1 cellular context compared by ENCODE assay signal in genomic region chr19:13154911-13155471, GRCh38.
TF ChIP-seq lines count a peak whose summit lies in the region.

No MANE protein-coding gene starts in this region.

TF ChIP-seq in HCT116, 20 proteins besides CTCF, POLR2A, EP300 and RAD21 (continued from another document):
- TF ChIP-seq, protein P1, sequence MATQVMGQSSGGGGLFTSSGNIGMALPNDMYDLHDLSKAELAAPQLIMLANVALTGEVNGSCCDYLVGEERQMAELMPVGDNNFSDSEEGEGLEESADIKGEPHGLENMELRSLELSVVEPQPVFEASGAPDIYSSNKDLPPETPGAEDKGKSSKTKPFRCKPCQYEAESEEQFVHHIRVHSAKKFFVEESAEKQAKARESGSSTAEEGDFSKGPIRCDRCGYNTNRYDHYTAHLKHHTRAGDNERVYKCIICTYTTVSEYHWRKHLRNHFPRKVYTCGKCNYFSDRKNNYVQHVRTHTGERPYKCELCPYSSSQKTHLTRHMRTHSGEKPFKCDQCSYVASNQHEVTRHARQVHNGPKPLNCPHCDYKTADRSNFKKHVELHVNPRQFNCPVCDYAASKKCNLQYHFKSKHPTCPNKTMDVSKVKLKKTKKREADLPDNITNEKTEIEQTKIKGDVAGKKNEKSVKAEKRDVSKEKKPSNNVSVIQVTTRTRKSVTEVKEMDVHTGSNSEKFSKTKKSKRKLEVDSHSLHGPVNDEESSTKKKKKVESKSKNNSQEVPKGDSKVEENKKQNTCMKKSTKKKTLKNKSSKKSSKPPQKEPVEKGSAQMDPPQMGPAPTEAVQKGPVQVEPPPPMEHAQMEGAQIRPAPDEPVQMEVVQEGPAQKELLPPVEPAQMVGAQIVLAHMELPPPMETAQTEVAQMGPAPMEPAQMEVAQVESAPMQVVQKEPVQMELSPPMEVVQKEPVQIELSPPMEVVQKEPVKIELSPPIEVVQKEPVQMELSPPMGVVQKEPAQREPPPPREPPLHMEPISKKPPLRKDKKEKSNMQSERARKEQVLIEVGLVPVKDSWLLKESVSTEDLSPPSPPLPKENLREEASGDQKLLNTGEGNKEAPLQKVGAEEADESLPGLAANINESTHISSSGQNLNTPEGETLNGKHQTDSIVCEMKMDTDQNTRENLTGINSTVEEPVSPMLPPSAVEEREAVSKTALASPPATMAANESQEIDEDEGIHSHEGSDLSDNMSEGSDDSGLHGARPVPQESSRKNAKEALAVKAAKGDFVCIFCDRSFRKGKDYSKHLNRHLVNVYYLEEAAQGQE (IDR thresholded peaks at IDR 0.05; ENCODE audit: low read depth) = no peak
- TF ChIP-seq FOSL1 (IDR thresholded peaks at IDR 0.05; ENCODE audit: low read depth) (no peak), ATF3 (IDR thresholded peaks at IDR 0.05) (no peak), CBX3 (IDR thresholded peaks at IDR 0.05; ENCODE audit: low read depth) (no peak), TCF7L2 (IDR thresholded peaks at IDR 0.05; ENCODE audit: borderline replicate concordance, extremely low read depth, insufficient read depth, insufficient read length) (peak; percentile 78), EZH2phosphoT487 (IDR thresholded peaks at IDR 0.05; ENCODE audit: borderline replicate concordance) (no peak), SIN3A (IDR thresholded peaks at IDR 0.05; ENCODE audit: low read depth) (no peak), CEBPB (IDR thresholded peaks at IDR 0.05; ENCODE audit: low read depth) (no peak), MAX (IDR thresholded peaks at IDR 0.05) (no peak), SRF (IDR thresholded peaks at IDR 0.05; ENCODE audit: low read depth) (no peak), ELF1 (IDR thresholded peaks at IDR 0.05; ENCODE audit: borderline replicate concordance, low read depth) (no peak), ZFX (IDR thresholded peaks at IDR 0.05) (no peak)
